In genomic region chr16:54280751-54281150, GRCh38 we compare ENCODE assay signal across 15 cellular contexts. TPM values are rescaled to one million over a fixed set of nuclear protein-coding genes. Genes with fewer than 3 reads are reported as not detected.
A peak's percentile ranks its signal among the peaks of the same experiment; 100 is the strongest.
DNase-seq lines count a peak whose midpoint lies in the region; ATAC-seq and TF ChIP-seq lines count a peak whose summit lies in the region.
"Had no signal": no experiment of that assay in that cellular context is flagged by ENCODE, and none has a peak within 500 bp of the region (broad histone marks: within the 10 kb centered on the region; RNA-seq: fewer than 3 reads in every experiment).

No MANE protein-coding gene starts in this region.

- no peaks in the 10 kb centered on the region for H3K27me3 Mint-ChIP-seq in MCF 10A (ENCODE audit: insufficient read depth, unreplicated experiment)
- peaks cover 65% of the 10 kb centered on the region for H3K27me3 Mint-ChIP-seq in neural crest cell (ENCODE audit: low read depth)

- H3F3A ChIP-seq in Loucy (ENCODE audit: low read depth): no peaks in the 10 kb centered on the region

- no peak for ATAC-seq in GM21786 (IDR thresholded peaks at IDR 0.05; ENCODE audit: unreplicated experiment)
- ATAC-seq: effector memory CD8-positive, alpha-beta T cell had no signal

- H3K9me3 Mint-ChIP-seq in MCF 10A (ENCODE audit: unreplicated experiment) (no peaks in the 10 kb centered on the region), neural crest cell (no peaks in the 10 kb centered on the region)
- H3K9me3 Mint-ChIP-seq: activated B cell treated with CpG ODN at 0.5 μM for 24 hours; effector memory CD8-positive, alpha-beta T cell had no signal

- H3K4me1 ChIP-seq in Loucy (ENCODE audit: insufficient read depth, low read length, poor library complexity, severe bottlenecking): peaks cover 49% of the 10 kb centered on the region
- peaks cover 9% of the 10 kb centered on the region for H3K4me1 ChIP-seq in effector memory CD4-positive, alpha-beta T cell (ENCODE audit: control insufficient read depth, insufficient read depth, low read length, poor library complexity, severe bottlenecking)

- H3K4me3 Mint-ChIP-seq in MCF 10A (ENCODE audit: unreplicated experiment) (peak overlapping the region; percentile 30), neural crest cell (peak overlapping the region; percentile 72)
- H3K4me3 Mint-ChIP-seq: activated B cell treated with CpG ODN at 0.5 μM for 24 hours; effector memory CD8-positive, alpha-beta T cell had no signal

- peak overlapping the region; percentile 85 for H3K4me3 ChIP-seq in Loucy (ENCODE audit: low read length, poor library complexity, severe bottlenecking)
- no peak overlapping the region for H3K4me3 ChIP-seq in effector memory CD4-positive, alpha-beta T cell (ENCODE audit: insufficient read depth, low read depth, low read length, poor library complexity, severe bottlenecking)
- H3K4me3 ChIP-seq: left lung, sigmoid colon had no signal

- H3K36me3 Mint-ChIP-seq in MCF 10A (ENCODE audit: insufficient read depth, unreplicated experiment) (peaks cover 52% of the 10 kb centered on the region), neural crest cell (ENCODE audit: low read depth) (peaks cover 17% of the 10 kb centered on the region)
- H3K36me3 Mint-ChIP-seq: CD4-positive, alpha-beta memory T cell had no signal

- peaks cover 7% of the 10 kb centered on the region; the same call in 1 of the 2 replicates for H3K36me3 ChIP-seq in Loucy (ENCODE audit: insufficient read depth, low read length)
- H3K36me3 ChIP-seq in effector memory CD4-positive, alpha-beta T cell (ENCODE audit: control insufficient read depth, insufficient read depth, low read length): no peaks in the 10 kb centered on the region
- H3K36me3 ChIP-seq: left lung, sigmoid colon had no signal

- CTCF ChIA-PET in MCF 10A (lab: Yijun Ruan, JAX): interaction anchor here (0.8 to 2.3 kb wide), 9 partner anchors 9 to 656 kb away, joined by 3 to 7 read pairs (median 3); no protein-coding TSS in a partner anchor

- no peak overlapping the region for H3K27ac ChIP-seq in effector memory CD4-positive, alpha-beta T cell (ENCODE audit: insufficient read depth, low read length, poor library complexity, severe bottlenecking)
- H3K27ac ChIP-seq: KMS-11, sigmoid colon had no signal

- H3K9ac ChIP-seq in Loucy (ENCODE audit: low read depth, low read length, poor library complexity, severe bottlenecking): peak overlapping the region; percentile 58
- H3K9ac ChIP-seq: KMS-11 had no signal

- H3K9me2 ChIP-seq in Loucy (replicated peaks; ENCODE audit: low read depth, low read length): no peaks in the 10 kb centered on the region

- H3K4me2 ChIP-seq in Loucy (ENCODE audit: low read depth, low read length, poor library complexity, severe bottlenecking): peak overlapping the region; percentile 31
- H3K4me2 ChIP-seq: KMS-11 had no signal

- TF ChIP-seq CTCF in Loucy (conservative IDR thresholded peaks at IDR 0.05; ENCODE audit: low read length): no peak
- TF ChIP-seq CTCF in MCF 10A (IDR thresholded peaks at IDR 0.05; ENCODE audit: unreplicated experiment): no peak
- no peak for TF ChIP-seq CTCF in neural crest cell (conservative IDR thresholded peaks at IDR 0.05)

- peaks cover 20% of the 10 kb centered on the region for H4K20me1 ChIP-seq in Loucy (ENCODE audit: insufficient read depth, low read length, poor library complexity, severe bottlenecking)

- intact Hi-C loops in MCF 10A (cut with micrococcal nuclease): loop anchor here (5.0 to 10.0 kb wide), 3 partner anchors 198 to 977 kb away; no protein-coding TSS in a partner anchor

- BruUV-seq in MCF 10A (replicated peaks; lab: Mats Ljungman, UMichigan): no TSS peak

- H3K27ac Mint-ChIP-seq in MCF 10A (ENCODE audit: low read depth, unreplicated experiment) (peak overlapping the region; percentile 73), neural crest cell (ENCODE audit: unreplicated experiment) (no peak overlapping the region)
- H3K27ac Mint-ChIP-seq: activated B cell treated with CpG ODN at 0.5 μM for 24 hours; CD4-positive, alpha-beta memory T cell; effector memory CD8-positive, alpha-beta T cell had no signal

- DNase-seq in EL: peak; percentile 37
- peak; percentile 54 for DNase-seq in MCF 10A (ENCODE audit: unreplicated experiment)
- no peak for DNase-seq in neural crest cell (ENCODE audit: low read depth, low spot score)
- no peak for DNase-seq in effector memory CD4-positive, alpha-beta T cell
- DNase-seq in occipital lobe (lab: John Stamatoyannopoulos, UW): no peak
- DNase-seq: activated B cell treated with CpG ODN at 0.5 μM for 24 hours; activated T-cell treated with anti-CD3 and anti-CD28 coated beads, Interleukin-2, amount 50 U/mL, for 1 hour; CD4-positive, alpha-beta memory T cell; effector memory CD8-positive, alpha-beta T cell; left lung; NCI-H2029 treated with DMSO at 0.1 percent for 48 hours; sigmoid colon had no signal

- peaks cover 32% of the 10 kb centered on the region for H3K27me3 ChIP-seq in Loucy (ENCODE audit: insufficient read depth, low read length, poor library complexity, severe bottlenecking)
- peaks cover 14% of the 10 kb centered on the region for H3K27me3 ChIP-seq in effector memory CD4-positive, alpha-beta T cell (replicated peaks; ENCODE audit: control insufficient read depth, insufficient read depth, low read length, poor library complexity, severe bottlenecking)

- no peak overlapping the region for H2AFZ ChIP-seq in Loucy (ENCODE audit: low read length)

- no peaks in the 10 kb centered on the region for H3K9me3 ChIP-seq in Loucy (ENCODE audit: insufficient read depth, low read depth, low read length)
- no peaks in the 10 kb centered on the region for H3K9me3 ChIP-seq in effector memory CD4-positive, alpha-beta T cell (ENCODE audit: control insufficient read depth, low read length)
- H3K9me3 ChIP-seq: left lung, sigmoid colon had no signal

- POLR2A ChIA-PET in MCF 10A (lab: Yijun Ruan, JAX): interaction anchor here (0.6 to 11.8 kb wide), 12 partner anchors 61 to 648 kb away, joined by 3 to 352 read pairs (median 4); partner anchors contain the start of gene IRX5

- H3K4me1 Mint-ChIP-seq in MCF 10A (ENCODE audit: insufficient read depth, unreplicated experiment): peaks cover 11% of the 10 kb centered on the region
- H3K4me1 Mint-ChIP-seq in neural crest cell: peaks cover 60% of the 10 kb centered on the region

- H3K79me2 ChIP-seq in Loucy (ENCODE audit: insufficient read depth, low read length): peaks cover 54% of the 10 kb centered on the region

RNA-seq across cellular contexts. Expression of gene IRX3, which starts 5.8 kb away (rescaled TPM):
- total RNA-seq in MCF 10A (2022) (15.7 and 17.6 TPM in 2 replicates), neural crest cell (28.9 and 33.0 TPM in 2 replicates), occipital lobe (not detected)
- total RNA-seq: activated B cell treated with CpG ODN at 0.5 μM for 24 hours; CD4-positive, alpha-beta memory T cell had no signal

Comparison
In these comparisons a context has a peak if more than half of its experiments do, and no peak if none do; other contexts are left out.
1. DNase-seq: peak in EL (single experiment) and MCF 10A (single experiment); none in neural crest cell (single experiment), effector memory CD4-positive, alpha-beta T cell (0 of 3) and occipital lobe (single experiment).
2. RNA of gene IRX3, which starts 5.8 kb away (total RNA-seq): 28.9 to 33.0 TPM in neural crest cell and 15.7 to 17.6 TPM in MCF 10A; not detected in occipital lobe (single experiment); every median in the first group is over 10 times any median in the second.